9 cellular contexts compared by ENCODE assay signal in the genomic region with DNA sequence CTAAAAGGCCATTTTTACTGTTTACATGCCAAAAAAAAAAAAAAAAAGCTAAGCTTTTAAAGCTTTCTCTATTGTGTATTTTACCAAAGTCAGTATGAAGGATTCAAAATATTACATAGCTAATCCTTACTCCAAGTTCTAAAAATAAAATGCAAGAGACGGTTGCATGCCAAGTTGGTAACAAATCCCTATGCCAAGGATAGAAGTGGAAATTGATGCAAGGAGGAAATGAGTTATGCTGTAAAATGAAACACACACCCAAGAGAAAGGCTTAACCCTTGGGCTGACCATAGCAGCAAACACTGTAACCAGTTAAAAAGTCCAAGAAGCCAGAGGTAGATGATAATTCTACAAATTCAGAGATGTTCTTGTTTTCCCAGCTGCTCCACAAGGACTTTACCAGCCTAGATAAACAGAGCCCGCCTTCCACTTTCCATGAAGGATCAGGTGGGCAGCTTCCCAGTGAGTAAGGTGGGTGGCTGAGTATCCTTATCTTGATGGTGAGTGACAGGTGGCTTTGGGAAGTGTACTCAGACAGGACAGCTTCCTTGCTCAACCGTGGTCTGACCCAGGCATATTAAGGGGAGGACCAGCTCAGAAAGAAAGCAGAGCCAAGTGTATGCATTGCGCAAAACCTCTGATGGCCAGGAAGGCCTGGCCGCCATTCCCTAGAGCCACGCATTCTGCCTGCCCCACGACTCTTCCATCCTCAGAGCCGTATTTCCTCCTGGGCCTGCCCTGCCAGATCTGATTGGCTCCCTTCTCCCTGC. TPM values are rescaled to one million over a fixed set of nuclear protein-coding genes. Genes with fewer than 3 reads are reported as not detected.
DNase-seq lines count a peak whose midpoint lies in the region; ATAC-seq and TF ChIP-seq lines count a peak whose summit lies in the region.
"Had no signal": no experiment of that assay in that cellular context is flagged by ENCODE, and none has a peak within 500 bp of the region (broad histone marks: within the 10 kb centered on the region; RNA-seq: fewer than 3 reads in every experiment).

No MANE protein-coding gene starts in this region.

- H3K79me2 ChIP-seq in osteoblast (ENCODE audit: insufficient read depth, low read length): peaks cover 92% of the 10 kb centered on the region

- H3K4me3 ChIP-seq in AG09309 (ENCODE audit: control insufficient read depth, low read depth, low read length) (no peak overlapping the region), osteoblast (ENCODE audit: insufficient read depth, low read length) (peak overlapping the region; percentile 6)

- H3K9me3 ChIP-seq in osteoblast (ENCODE audit: low read depth, low read length): no peaks in the 10 kb centered on the region

- TF ChIP-seq CTCF in AG09309 (IDR thresholded peaks at IDR 0.05; ENCODE audit: control insufficient read depth, insufficient read depth, low read depth, low read length, missing control alignments) (no peak), osteoblast (IDR thresholded peaks at IDR 0.05; ENCODE audit: extremely low read depth, low read depth, low read length) (no peak)

- no peaks in the 10 kb centered on the region for H3K27me3 ChIP-seq in osteoblast (ENCODE audit: insufficient read depth, low read length)

- H3K4me1 ChIP-seq in osteoblast (ENCODE audit: insufficient read depth, low read length): peaks cover 35% of the 10 kb centered on the region

- no peak overlapping the region for H2AFZ ChIP-seq in osteoblast (ENCODE audit: low read length)

- H4K20me1 ChIP-seq in osteoblast (ENCODE audit: insufficient read depth, low read length): peaks cover 37% of the 10 kb centered on the region

- H3K36me3 ChIP-seq in osteoblast (ENCODE audit: insufficient read depth, low read length): peaks cover 5% of the 10 kb centered on the region

- peak overlapping the region; percentile 62 for H3K27ac ChIP-seq in osteoblast (ENCODE audit: low read depth, low read length)

- no peak for ATAC-seq in GM21526 (IDR thresholded peaks at IDR 0.05; ENCODE audit: low FRiP score, unreplicated experiment)

- DNase-seq in AG09309 (ENCODE audit: low read depth) (peak; percentile 72), NCI-H187 treated with DMSO at 0.1 percent for 48 hours (lab: John Stamatoyannopoulos, UW) (peak; percentile 11), dermis blood vessel endothelial cell (peak; percentile 63), osteoblast (ENCODE audit: insufficient read length, low spot score, missing footprints) (peak; percentile 65), retina (no peak), T-helper 9 cell (no peak)
- no peak for DNase-seq in stimulated activated CD4-positive, alpha-beta T cell treated with anti-CD3 and anti-CD28 coated beads, Interleukin-2, amount 100 ng/mL, for 48 hours
- DNase-seq: CD4-positive, CD25-positive, alpha-beta regulatory T cell had no signal

- H3K4me2 ChIP-seq in osteoblast (ENCODE audit: insufficient read depth, low read length): peak overlapping the region; percentile 63

RNA-seq across cellular contexts. Expression of a gene that starts 34.4 kb away (rescaled TPM):
- total RNA-seq in dermis blood vessel endothelial cell: 51.1 and 72.5 TPM in 2 replicates
- total RNA-seq in osteoblast: 41.5 and 46.7 TPM in 2 replicates
- total RNA-seq: CD4-positive, CD25-positive, alpha-beta regulatory T cell had no signal

Comparison
In these comparisons a context has a peak if more than half of its experiments do, and no peak if none do; other contexts are left out.
1. DNase-seq: peak in AG09309 (single experiment), NCI-H187 treated with DMSO at 0.1 percent for 48 hours (single experiment), dermis blood vessel endothelial cell (single experiment) and osteoblast (single experiment); none in retina (single experiment), stimulated activated CD4-positive, alpha-beta T cell treated with anti-CD3 and anti-CD28 coated beads, Interleukin-2, amount 100 ng/mL, for 48 hours (0 of 2) and T-helper 9 cell (single experiment).